ENCODE assay signal across 1 cellular context in the genomic region with DNA sequence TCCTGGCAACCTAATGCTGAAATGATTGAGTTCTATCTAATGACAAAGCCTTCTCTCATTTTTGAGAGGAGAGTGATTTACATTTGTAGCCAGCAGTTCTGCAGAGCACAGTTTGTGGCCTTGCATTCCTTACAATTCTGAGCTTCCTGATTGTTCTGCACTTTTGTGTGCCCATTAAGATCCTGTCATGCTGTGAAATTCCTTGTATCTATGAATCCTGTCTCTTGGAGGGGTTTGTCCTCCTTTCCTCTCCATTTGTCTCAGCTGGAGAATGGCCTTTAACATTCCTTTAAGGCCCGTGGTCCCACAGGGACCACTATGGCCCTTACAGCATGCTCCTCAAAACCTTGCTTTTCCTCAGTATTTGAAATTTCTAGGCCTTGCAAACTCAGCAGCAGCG.
TF ChIP-seq lines count a peak whose summit lies in the region.

No MANE protein-coding gene starts in this region.

TF ChIP-seq in H1, 55 proteins besides CTCF, POLR2A, EP300 and RAD21 (continued from another document):
- no peak for TF ChIP-seq RNF2 (IDR thresholded peaks at IDR 0.05; ENCODE audit: borderline replicate concordance, low read depth, low read length, missing control alignments, poor library complexity, severe bottlenecking)
- no peak for TF ChIP-seq GABPA (IDR thresholded peaks at IDR 0.05; ENCODE audit: borderline replicate concordance, insufficient read depth, low read length)
- TF ChIP-seq PHF8 (conservative IDR thresholded peaks at IDR 0.05; ENCODE audit: low read depth, low read length): no peak
- TF ChIP-seq BRCA1 (IDR thresholded peaks at IDR 0.05; ENCODE audit: low read depth, low read length): no peak
- TF ChIP-seq GTF2F1 (IDR thresholded peaks at IDR 0.05; ENCODE audit: borderline replicate concordance, low read depth, low read length): no peak
- TF ChIP-seq, protein P1, sequence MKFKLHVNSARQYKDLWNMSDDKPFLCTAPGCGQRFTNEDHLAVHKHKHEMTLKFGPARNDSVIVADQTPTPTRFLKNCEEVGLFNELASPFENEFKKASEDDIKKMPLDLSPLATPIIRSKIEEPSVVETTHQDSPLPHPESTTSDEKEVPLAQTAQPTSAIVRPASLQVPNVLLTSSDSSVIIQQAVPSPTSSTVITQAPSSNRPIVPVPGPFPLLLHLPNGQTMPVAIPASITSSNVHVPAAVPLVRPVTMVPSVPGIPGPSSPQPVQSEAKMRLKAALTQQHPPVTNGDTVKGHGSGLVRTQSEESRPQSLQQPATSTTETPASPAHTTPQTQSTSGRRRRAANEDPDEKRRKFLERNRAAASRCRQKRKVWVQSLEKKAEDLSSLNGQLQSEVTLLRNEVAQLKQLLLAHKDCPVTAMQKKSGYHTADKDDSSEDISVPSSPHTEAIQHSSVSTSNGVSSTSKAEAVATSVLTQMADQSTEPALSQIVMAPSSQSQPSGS (IDR thresholded peaks at IDR 0.05; ENCODE audit: low read length): peak; percentile 34; the same call in 1 of the 2 replicates
- TF ChIP-seq RFX5 (IDR thresholded peaks at IDR 0.05; ENCODE audit: borderline replicate concordance, low read depth, low read length): no peak
- 0 out of 2 replicates have a peak, but pooled peaks have one; percentile 29 for TF ChIP-seq TAF1 (IDR thresholded peaks at IDR 0.05; ENCODE audit: low read depth, low read length)
- no peak for TF ChIP-seq FOSL1 (IDR thresholded peaks at IDR 0.05; ENCODE audit: insufficient read depth, low read depth, low read length)
- TF ChIP-seq RBBP5 (IDR thresholded peaks at IDR 0.05; ENCODE audit: borderline replicate concordance, low read depth, low read length): no peak
- peak; percentile 71; the same call in 1 of the 2 replicates for TF ChIP-seq YY1 (IDR thresholded peaks at IDR 0.05; ENCODE audit: low read depth, low read length)
- peak in 1 of 2 experiments; percentile 35; a peak in 1 of 4 replicates for TF ChIP-seq SIN3A (conservative IDR thresholded peaks at IDR 0.05 in 1 of 2, IDR thresholded peaks at IDR 0.05 in 1 of 2; ENCODE audit: low read depth in 1 of 2, low read length in 2 of 2)
- TF ChIP-seq SAP30 (IDR thresholded peaks at IDR 0.05; ENCODE audit: insufficient read depth, insufficient replicate concordance, low read length): peak; percentile 27
- TF ChIP-seq BCL11A (IDR thresholded peaks at IDR 0.05; ENCODE audit: low read depth in 2 of 2, low read length in 2 of 2): peak in 1 of 2 experiments; percentile 90
